ENCODE assay signal across 8 cellular contexts in the genomic region with DNA sequence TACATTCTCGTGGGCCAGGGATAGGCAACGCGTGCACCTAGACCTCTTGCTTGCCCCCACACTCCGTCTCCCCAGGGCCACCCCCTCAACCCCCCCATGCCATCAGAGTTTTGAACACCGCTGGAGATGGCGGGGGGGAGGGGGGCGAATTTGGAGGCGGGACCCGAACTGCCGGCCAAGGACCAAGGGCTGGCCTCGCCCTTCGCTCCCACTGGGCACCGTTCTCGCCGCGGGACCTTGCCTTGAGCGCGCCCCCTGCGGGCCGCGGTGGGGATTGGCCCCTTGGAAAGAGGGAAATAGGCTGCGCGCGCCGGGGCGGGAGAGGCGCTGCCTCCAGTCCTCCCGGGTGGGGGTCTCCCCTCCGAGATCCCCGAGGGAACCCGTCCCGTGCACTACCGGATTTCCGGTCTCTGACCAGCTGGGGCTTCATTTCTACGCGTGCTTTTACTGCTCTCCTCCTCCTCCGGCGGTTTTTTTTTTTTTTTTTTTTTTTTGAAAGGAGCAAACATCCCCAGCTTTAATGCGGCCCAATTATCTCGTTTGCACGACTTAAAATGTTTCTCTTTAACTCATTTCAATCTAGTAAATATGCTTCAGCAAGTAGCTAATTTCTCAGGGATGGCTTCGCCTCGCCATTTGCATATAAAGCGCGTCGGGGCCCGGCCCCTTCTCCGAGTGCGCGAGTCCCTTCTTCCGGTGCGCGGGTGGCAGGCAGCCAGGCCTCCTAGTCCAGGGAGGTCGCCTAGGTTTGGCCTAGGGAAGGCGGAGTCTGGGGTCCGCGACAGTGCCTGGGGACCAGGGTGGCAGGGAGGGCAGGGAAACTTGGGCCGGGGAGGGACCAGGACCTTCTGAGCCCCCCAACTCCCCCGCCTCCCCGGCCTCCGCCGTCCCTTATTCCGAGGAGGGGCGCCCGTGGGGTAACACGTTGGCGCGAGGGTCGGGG. TPM values are rescaled to one million over a fixed set of nuclear protein-coding genes. Genes with fewer than 3 reads are reported as not detected.
DNase-seq lines count a peak whose midpoint lies in the region; ATAC-seq and TF ChIP-seq lines count a peak whose summit lies in the region.

No MANE protein-coding gene starts in this region.

- TF ChIP-seq CTCF in AG04450 (IDR thresholded peaks at IDR 0.05; ENCODE audit: low read depth, low read length), result peak; percentile 80
- TF ChIP-seq CTCF in GM12875 (IDR thresholded peaks at IDR 0.05; ENCODE audit: borderline replicate concordance, insufficient read depth, low read depth, low read length), result peak; percentile 76
- peak; percentile 77 to 88 for TF ChIP-seq CTCF in brain (conservative IDR thresholded peaks at IDR 0.05)
- peak; percentile 75 for TF ChIP-seq CTCF in smooth muscle cell (IDR thresholded peaks at IDR 0.05; ENCODE audit: borderline replicate concordance, insufficient read depth, poor library complexity, severe bottlenecking)

- peak overlapping the region; percentile 27 for H3K9ac ChIP-seq in smooth muscle cell (ENCODE audit: low read depth)

- H2AFZ ChIP-seq in smooth muscle cell (ENCODE audit: low read depth), result peak overlapping the region; percentile 91

- H3K36me3 Mint-ChIP-seq in brain, result no peaks in the 10 kb centered on the region
- H3K36me3 Mint-ChIP-seq in stimulated activated memory B cell treated with anti-CD40 and anti-IgM and Interleukin-4, amounts not matched to agents 10 μg/mL and 1 μg/mL and 100 μg/mL, for 72 hours, result no peaks in the 10 kb centered on the region

- peaks cover 24% of the 10 kb centered on the region for H3K4me1 ChIP-seq in smooth muscle cell (ENCODE audit: low read depth)

- H3K27me3 ChIP-seq in AG04450 (ENCODE audit: control insufficient read depth, insufficient read depth, low read length) (peaks cover 39% of the 10 kb centered on the region), smooth muscle cell (ENCODE audit: low read depth) (peaks cover 29% of the 10 kb centered on the region)

- H3K9me3 ChIP-seq in AG04450 (ENCODE audit: control insufficient read depth, insufficient read depth, low read length), result peaks cover 7% of the 10 kb centered on the region; the same call in 1 of the 2 replicates
- H3K9me3 ChIP-seq in smooth muscle cell (replicated peaks; ENCODE audit: low read depth), result no peaks in the 10 kb centered on the region

- H3K4me2 ChIP-seq in smooth muscle cell, result peak overlapping the region; percentile 90

- POLR2A ChIA-PET in AG04450 (lab: Yijun Ruan, JAX), result no interaction called here

- CTCF ChIA-PET in AG04450 (lab: Charles Lee), result interaction anchor here (0.6 to 12.7 kb wide), 33 partner anchors 9 to 1066 kb away, joined by 3 to 368 read pairs (median 4); no protein-coding TSS in a partner anchor

- ATAC-seq in HG03045 (IDR thresholded peaks at IDR 0.05; ENCODE audit: unreplicated experiment), result no peak
- no peak for ATAC-seq in stimulated activated memory B cell treated with anti-CD40 and anti-IgM and Interleukin-4, amounts not matched to agents 10 μg/mL and 1 μg/mL and 100 μg/mL, for 72 hours

- peaks cover 99% of the 10 kb centered on the region for H3K27me3 Mint-ChIP-seq in brain
- peaks cover 98% of the 10 kb centered on the region for H3K27me3 Mint-ChIP-seq in stimulated activated memory B cell treated with anti-CD40 and anti-IgM and Interleukin-4, amounts not matched to agents 10 μg/mL and 1 μg/mL and 100 μg/mL, for 72 hours

- peaks cover 0 to 22% (median 7%) of the 10 kb centered on the region in 5 experiments for H3K9me3 Mint-ChIP-seq in brain
- no peaks in the 10 kb centered on the region for H3K9me3 Mint-ChIP-seq in stimulated activated memory B cell treated with anti-CD40 and anti-IgM and Interleukin-4, amounts not matched to agents 10 μg/mL and 1 μg/mL and 100 μg/mL, for 72 hours

- peak overlapping the region; percentile 77 to 84 (median 82) for H3K4me3 Mint-ChIP-seq in brain
- H3K4me3 Mint-ChIP-seq in stimulated activated memory B cell treated with anti-CD40 and anti-IgM and Interleukin-4, amounts not matched to agents 10 μg/mL and 1 μg/mL and 100 μg/mL, for 72 hours, result no peak overlapping the region

- H3K27ac ChIP-seq in AG04450 (ENCODE audit: low read depth, low read length), result no peak overlapping the region
- H3K27ac ChIP-seq in smooth muscle cell (ENCODE audit: low read depth), result no peak overlapping the region

- H4K20me1 ChIP-seq in smooth muscle cell (ENCODE audit: low read depth), result no peaks in the 10 kb centered on the region

- WGBS in smooth muscle cell (ENCODE audit: low lambda C conversion rate), result 1% methylated on average over 44 of the region's 69 CpGs

- peaks cover 23% of the 10 kb centered on the region for H3F3A ChIP-seq in smooth muscle cell (ENCODE audit: low read depth)

- H3K36me3 ChIP-seq in smooth muscle cell (ENCODE audit: low read depth), result no peaks in the 10 kb centered on the region

- peaks cover 30% of the 10 kb centered on the region for H3K4me1 Mint-ChIP-seq in brain
- no peaks in the 10 kb centered on the region for H3K4me1 Mint-ChIP-seq in stimulated activated memory B cell treated with anti-CD40 and anti-IgM and Interleukin-4, amounts not matched to agents 10 μg/mL and 1 μg/mL and 100 μg/mL, for 72 hours

- DNase-seq in AG04450 (ENCODE audit: low read depth, low spot score) (no peak), NCI-H748 (lab: John Stamatoyannopoulos, UW; ENCODE audit: unreplicated experiment) (peak; percentile 82), iPS-NIHi11 (ENCODE audit: low spot score) (peak; percentile 86), smooth muscle cell (lab: John Stamatoyannopoulos, UW; ENCODE audit: unreplicated experiment) (peak; percentile 45)

- H3K27ac Mint-ChIP-seq in brain, result peak overlapping the region in 1 of 5 experiments; percentile 38
- H3K27ac Mint-ChIP-seq in stimulated activated memory B cell treated with anti-CD40 and anti-IgM and Interleukin-4, amounts not matched to agents 10 μg/mL and 1 μg/mL and 100 μg/mL, for 72 hours, result no peak overlapping the region

- H3K4me3 ChIP-seq in AG04450 (ENCODE audit: low read depth, low read length) (peak overlapping the region; percentile 56), GM12875 (ENCODE audit: low read depth, low read length) (no peak overlapping the region), smooth muscle cell (peak overlapping the region; percentile 56)

- no peaks in the 10 kb centered on the region for H3K79me2 ChIP-seq in smooth muscle cell (ENCODE audit: low read depth)

RNA-seq across cellular contexts. Expression of a gene that starts 10.1 kb away (rescaled TPM):
- polyA plus RNA-seq in AG04450 (2011; rRNA removed) (not detected in 2 replicates), brain (ENCODE audit: insufficient read depth, low read depth, low replicate concordance) (not detected), smooth muscle cell (0.27 TPM in 1 of 2 replicates, not detected in the other)
- polyA minus RNA-seq in AG04450 (2011; rRNA and poly(A)+ RNA removed), result not detected in 2 replicates
- total RNA-seq in smooth muscle cell, result not detected in 2 replicates
